ENCODE assay signal across 9 cellular contexts in genomic region chr17:8124350-8125195, GRCh38. TPM values are rescaled to one million over a fixed set of nuclear protein-coding genes. Genes with fewer than 3 reads are reported as not detected.
DNase-seq lines count a peak whose midpoint lies in the region; ATAC-seq and TF ChIP-seq lines count a peak whose summit lies in the region.
"Had no signal": no experiment of that assay in that cellular context is flagged by ENCODE, and none has a peak within 500 bp of the region (broad histone marks: within the 10 kb centered on the region; RNA-seq: fewer than 3 reads in every experiment).

No MANE protein-coding gene starts in this region.

- no peaks in the 10 kb centered on the region for H3K27me3 ChIP-seq in HAP-1 (ENCODE audit: low read depth)
- peaks cover 4 to 39% (median 32%) of the 10 kb centered on the region in 3 donors for H3K27me3 ChIP-seq in skeletal muscle tissue (ENCODE audit: control insufficient read depth in 3 of 3, insufficient read depth in 3 of 3, low read length in 3 of 3)

- H3K27ac ChIP-seq in VCaP (peak overlapping the region; percentile 39; the same call in 1 of the 2 replicates), skeletal muscle tissue (ENCODE audit: low read depth, low read length) (no peak overlapping the region)
- H3K27ac ChIP-seq: foreskin keratinocyte had no signal

- H3K4me1 ChIP-seq in HAP-1 = peaks cover 21% of the 10 kb centered on the region
- peaks cover 59 to 65% (median 61%) of the 10 kb centered on the region in 3 donors for H3K4me1 ChIP-seq in skeletal muscle tissue (ENCODE audit: control insufficient read depth in 3 of 3, insufficient read depth in 3 of 3, low read length in 3 of 3)

- H3K9me3 ChIP-seq in HAP-1 (no peaks in the 10 kb centered on the region), skeletal muscle tissue (ENCODE audit: control insufficient read depth in 3 of 3, low read length in 3 of 3) (no peaks in the 10 kb centered on the region)

- in situ Hi-C loops in ACHN (cut with HindIII; ENCODE audit: low pct_ligation_motif_present, low pct_unique_long_range_greater_than_20kb, low sequenced_read_pairs) (no loop called here), HAP-1 (cut with MboI; ENCODE audit: low sequenced_read_pairs) (loop anchor here (5.0 kb wide), 2 partner anchors 63 to 98 kb away; no protein-coding TSS in a partner anchor)

- H3K4me3 ChIP-seq in HAP-1 (peak overlapping the region; percentile 61), fibroblast of mammary gland (ENCODE audit: control insufficient read depth, low read depth, low read length) (peak overlapping the region; percentile 48), skeletal muscle tissue (ENCODE audit: low read length in 3 of 3) (peak overlapping the region; percentile 58 to 79 (median 67))

- TF ChIP-seq CTCF in VCaP (conservative IDR thresholded peaks at IDR 0.05) = no peak
- TF ChIP-seq CTCF in fibroblast of mammary gland (conservative IDR thresholded peaks at IDR 0.05; ENCODE audit: control insufficient read depth, insufficient read depth, low read depth, low read length) = no peak

- ATAC-seq in GM21723 (IDR thresholded peaks at IDR 0.05; ENCODE audit: unreplicated experiment) = no peak

- DNase-seq in ACHN = peak; percentile 48
- peak; percentile 14 to 28 for DNase-seq in HAP-1 (ENCODE audit: low spot score in 2 of 2)
- no peak for DNase-seq in fibroblast of mammary gland (ENCODE audit: low read depth)
- no peak for DNase-seq in NCI-H526 treated with DMSO at 0.1 percent for 48 hours (lab: John Stamatoyannopoulos, UW)
- no peak for DNase-seq in dedifferentiated amniotic fluid mesenchymal stem cell (ENCODE audit: extremely low spot score)

- H3K9ac ChIP-seq in skeletal muscle tissue (ENCODE audit: low read depth in 1 of 3, low read length in 3 of 3) = peak overlapping the region in 2 of 3 donors; percentile 14 to 40

- no peaks in the 10 kb centered on the region for H3K36me3 ChIP-seq in HAP-1 (replicated peaks)
- no peaks in the 10 kb centered on the region for H3K36me3 ChIP-seq in skeletal muscle tissue (ENCODE audit: control insufficient read depth in 3 of 3, insufficient read depth in 3 of 3, low read length in 3 of 3)

RNA-seq across cellular contexts. Expression of gene HES7, which starts 0.7 kb away (rescaled TPM):
- under 0.01 TPM for total RNA-seq in skeletal muscle tissue

RNA-seq across cellular contexts. Expression of gene ALOXE3, which starts 6.3 kb away (rescaled TPM):
- not detected for total RNA-seq in skeletal muscle tissue

RNA-seq across cellular contexts. Expression of gene PER1, which starts 27.6 kb away (rescaled TPM):
- total RNA-seq in skeletal muscle tissue = 37.1 TPM

RNA-seq across cellular contexts. Expression of gene ALOX12B, which starts 37.1 kb away (rescaled TPM):
- total RNA-seq in skeletal muscle tissue = not detected

RNA-seq across cellular contexts. Expression of gene VAMP2, which starts 38.2 kb away (rescaled TPM):
- 8.4 TPM for total RNA-seq in skeletal muscle tissue

Comparison
In these comparisons a context has a peak if more than half of its experiments do, and no peak if none do; other contexts are left out.
1. DNase-seq: peak in ACHN (single experiment) and HAP-1 (2 of 2); none in fibroblast of mammary gland (single experiment), NCI-H526 treated with DMSO at 0.1 percent for 48 hours (single experiment) and dedifferentiated amniotic fluid mesenchymal stem cell (single experiment).
2. Peak in every context shown above with its lines, with median percentiles within 50 percentile points of each other: H3K4me3 ChIP-seq.